ENCODE assay signal across 13 cellular contexts in genomic region chr12:79685068-79685467, GRCh38. TPM values are rescaled to one million over a fixed set of nuclear protein-coding genes. Genes with fewer than 3 reads are reported as not detected.
DNase-seq lines count a peak whose midpoint lies in the region; ATAC-seq and TF ChIP-seq lines count a peak whose summit lies in the region.
"Had no signal": no experiment of that assay in that cellular context is flagged by ENCODE, and none has a peak within 500 bp of the region (broad histone marks: within the 10 kb centered on the region; RNA-seq: fewer than 3 reads in every experiment).

No MANE protein-coding gene starts in this region.

- H3K27ac ChIP-seq in DOHH2 (ENCODE audit: low read depth, low read length) (no peak overlapping the region), OCI-LY1 (ENCODE audit: low read depth, low read length, poor library complexity, severe bottlenecking) (no peak overlapping the region), osteoblast (ENCODE audit: low read depth, low read length) (peak overlapping the region; percentile 50)

- no peaks in the 10 kb centered on the region for H3K9me3 Mint-ChIP-seq in activated T-cell treated with anti-CD3 and anti-CD28 coated beads, Interleukin-2, amount 50 U/mL, for 24 hours
- H3K9me3 Mint-ChIP-seq: natural killer cell had no signal

- no peak overlapping the region for H3K9ac ChIP-seq in OCI-LY1 (ENCODE audit: low read length)

- H4K20me1 ChIP-seq in DOHH2 (ENCODE audit: control insufficient read depth, insufficient read depth, low read depth, low read length) (peaks cover 35% of the 10 kb centered on the region), OCI-LY1 (ENCODE audit: insufficient read depth, low read length) (no peaks in the 10 kb centered on the region), osteoblast (ENCODE audit: insufficient read depth, low read length) (peaks cover 65% of the 10 kb centered on the region)

- no peak for ATAC-seq in HG03159 (IDR thresholded peaks at IDR 0.05; ENCODE audit: unreplicated experiment)
- ATAC-seq in activated CD4-positive, CD25-positive, alpha-beta regulatory T cell treated with anti-CD3 and anti-CD28 coated beads, Interleukin-2, amount 50 U/mL, for 24 hours = no peak
- ATAC-seq: natural killer cell had no signal

- peak; percentile 63 for DNase-seq in dermis blood vessel endothelial cell
- no peak for DNase-seq in osteoblast (ENCODE audit: insufficient read length, low spot score, missing footprints)
- DNase-seq in activated T-cell treated with anti-CD3 and anti-CD28 coated beads, Interleukin-2, amount 50 U/mL, for 24 hours = no peak
- DNase-seq in activated gamma-delta T cell (lab: John Stamatoyannopoulos, UW) = no peak
- DNase-seq: activated CD8-positive, alpha-beta memory T cell treated with anti-CD3 and anti-CD28 coated beads, Interleukin-2, amount 50 U/mL, for 48 hours; C1 segment of cervical spinal cord; natural killer cell; NCI-H1930; RPMI8226 had no signal

- H3K79me2 ChIP-seq in DOHH2 (ENCODE audit: control insufficient read depth, low read length) (peaks cover 100% of the 10 kb centered on the region), OCI-LY1 (ENCODE audit: insufficient read depth, low read length) (peaks cover 94% of the 10 kb centered on the region), osteoblast (ENCODE audit: insufficient read depth, low read length) (peaks cover 100% of the 10 kb centered on the region)

- peaks cover 49% of the 10 kb centered on the region for H3K36me3 ChIP-seq in DOHH2 (ENCODE audit: control insufficient read depth, low read length)
- H3K36me3 ChIP-seq in OCI-LY1 (ENCODE audit: insufficient read depth, low read length) = no peaks in the 10 kb centered on the region
- H3K36me3 ChIP-seq in osteoblast (ENCODE audit: insufficient read depth, low read length) = no peaks in the 10 kb centered on the region

- no peak overlapping the region for H3K4me3 ChIP-seq in DOHH2 (ENCODE audit: low read length)
- no peak overlapping the region for H3K4me3 ChIP-seq in OCI-LY1 (ENCODE audit: low read depth, low read length, poor library complexity, severe bottlenecking)
- H3K4me3 ChIP-seq in osteoblast (ENCODE audit: insufficient read depth, low read length) = no peak overlapping the region

- 0 out of 2 replicates have a peak, but pooled peaks cover 5% of the 10 kb centered on the region for H3F3A ChIP-seq in DOHH2 (ENCODE audit: control insufficient read depth, insufficient read depth)
- H3F3A ChIP-seq in OCI-LY1 (ENCODE audit: insufficient read depth, low read length) = no peaks in the 10 kb centered on the region

- peak overlapping the region; percentile 15; the same call in 1 of the 2 replicates for H3K4me2 ChIP-seq in DOHH2 (ENCODE audit: low read length)
- peak overlapping the region; percentile 70; the same call in 1 of the 2 replicates for H3K4me2 ChIP-seq in OCI-LY1 (ENCODE audit: low read length)
- H3K4me2 ChIP-seq in osteoblast (ENCODE audit: insufficient read depth, low read length) = peak overlapping the region; percentile 79

- H3K9me3 ChIP-seq in DOHH2 (ENCODE audit: control insufficient read depth, insufficient read depth, low read length) (no peaks in the 10 kb centered on the region), OCI-LY1 (ENCODE audit: low read length) (no peaks in the 10 kb centered on the region), osteoblast (ENCODE audit: low read depth, low read length) (no peaks in the 10 kb centered on the region)

- H3K4me1 ChIP-seq in DOHH2 (ENCODE audit: control insufficient read depth, low read length) = peaks cover 76% of the 10 kb centered on the region
- peaks cover 77% of the 10 kb centered on the region for H3K4me1 ChIP-seq in OCI-LY1 (ENCODE audit: insufficient read depth, low read length, severe bottlenecking)
- H3K4me1 ChIP-seq in osteoblast (ENCODE audit: insufficient read depth, low read length) = peaks cover 34% of the 10 kb centered on the region

- H3K27ac Mint-ChIP-seq in activated T-cell treated with anti-CD3 and anti-CD28 coated beads, Interleukin-2, amount 50 U/mL, for 24 hours = no peak overlapping the region
- H3K27ac Mint-ChIP-seq: natural killer cell had no signal

- no peaks in the 10 kb centered on the region for H3K9me2 ChIP-seq in DOHH2 (replicated peaks; ENCODE audit: control insufficient read depth, low read length)
- no peaks in the 10 kb centered on the region for H3K9me2 ChIP-seq in OCI-LY1 (ENCODE audit: low read depth, low read length)

- no peak overlapping the region for H2AFZ ChIP-seq in OCI-LY1 (ENCODE audit: low read length)
- no peak overlapping the region for H2AFZ ChIP-seq in osteoblast (ENCODE audit: low read length)

- H3K27me3 Mint-ChIP-seq in activated T-cell treated with anti-CD3 and anti-CD28 coated beads, Interleukin-2, amount 50 U/mL, for 24 hours = peaks cover 58% of the 10 kb centered on the region

- no peak overlapping the region for H3K4me3 Mint-ChIP-seq in activated T-cell treated with anti-CD3 and anti-CD28 coated beads, Interleukin-2, amount 50 U/mL, for 24 hours
- H3K4me3 Mint-ChIP-seq: natural killer cell had no signal

- H3K27me3 ChIP-seq in DOHH2 (ENCODE audit: control insufficient read depth, low read length) = no peaks in the 10 kb centered on the region
- H3K27me3 ChIP-seq in OCI-LY1 (ENCODE audit: insufficient read depth, low read length) = no peaks in the 10 kb centered on the region
- no peaks in the 10 kb centered on the region for H3K27me3 ChIP-seq in osteoblast (ENCODE audit: insufficient read depth, low read length)

- TF ChIP-seq CTCF in DOHH2 (IDR thresholded peaks at IDR 0.05; ENCODE audit: low read depth, low read length, poor library complexity, severe bottlenecking) (no peak), OCI-LY1 (IDR thresholded peaks at IDR 0.05; ENCODE audit: low read length) (no peak), osteoblast (IDR thresholded peaks at IDR 0.05; ENCODE audit: extremely low read depth, low read depth, low read length) (no peak)

- H3K36me3 Mint-ChIP-seq in activated T-cell treated with anti-CD3 and anti-CD28 coated beads, Interleukin-2, amount 50 U/mL, for 24 hours (ENCODE audit: low read depth) = no peaks in the 10 kb centered on the region
- H3K36me3 Mint-ChIP-seq: natural killer cell had no signal

- H3K4me1 Mint-ChIP-seq in activated T-cell treated with anti-CD3 and anti-CD28 coated beads, Interleukin-2, amount 50 U/mL, for 24 hours (ENCODE audit: low read depth) = peaks cover 11% of the 10 kb centered on the region

RNA-seq across cellular contexts. Expression of gene PAWR, which starts 5.7 kb away (rescaled TPM):
- total RNA-seq in dermis blood vessel endothelial cell (141 and 154 TPM in 2 replicates), osteoblast (73.4 and 78.5 TPM in 2 replicates)

Comparison
In these comparisons a context has a peak if more than half of its experiments do, and no peak if none do; other contexts are left out.
1. H3K4me2 ChIP-seq: peak in every context shown above with its lines; median percentile 79 in osteoblast; 70 in OCI-LY1; 15 in DOHH2.